23 cellular contexts compared by ENCODE assay signal in genomic region chrX:101195442-101196173, GRCh38.
"Had no signal": no experiment of that assay in that cellular context is flagged by ENCODE, and none has a peak within 500 bp of the region (broad histone marks: within the 10 kb centered on the region; RNA-seq: fewer than 3 reads in every experiment).

No MANE protein-coding gene starts in this region.

- H3K27ac ChIP-seq: brain microvascular endothelial cell, colonic mucosa, epithelial cell of prostate, left ventricle myocardium inferior, prostate gland, suprapubic skin, uterus had no signal

- H3K27me3 ChIP-seq: brain microvascular endothelial cell, suprapubic skin, transverse colon had no signal

- H3K4me3 ChIP-seq: colonic mucosa, heart left ventricle, left ventricle myocardium inferior, prostate gland, smooth muscle cell, suprapubic skin, transverse colon, uterus had no signal

- H3K36me3 ChIP-seq: brain microvascular endothelial cell, colonic mucosa, heart left ventricle, left ventricle myocardium inferior, prostate gland, suprapubic skin, transverse colon, uterus had no signal

- H3K4me2 ChIP-seq: smooth muscle cell had no signal

- ATAC-seq: heart left ventricle; right cardiac atrium; stimulated activated naive CD8-positive, alpha-beta T cell treated with anti-CD3 and anti-CD28 coated beads, Interleukin-15, amount 100 ng/mL, for 72 hours had no signal

- H3K9me3 ChIP-seq: colonic mucosa, heart left ventricle, left ventricle myocardium inferior, prostate gland, suprapubic skin, transverse colon, uterus had no signal

- H3K4me1 ChIP-seq: colonic mucosa, heart left ventricle, left ventricle myocardium inferior, prostate gland, suprapubic skin, transverse colon, uterus had no signal

- DNase-seq: activated B cell treated with CpG ODN at 0.5 μM for 24 hours; activated CD4-positive, alpha-beta memory T cell treated with anti-CD3 and anti-CD28 coated beads, Interleukin-2, amount 10 ng/mL, durations not matched to agents 7 days and 5 days; activated CD4-positive, alpha-beta T cell treated with anti-CD3 and anti-CD28 coated beads for 4 hours; activated naive CD4-positive, alpha-beta T cell treated with anti-CD3 and anti-CD28 coated beads for 36 hours; activated T-cell treated with anti-CD3 and anti-CD28 coated beads, Interleukin-2, amount 50 U/mL, for 1 hour; anterior cingulate cortex; brain microvascular endothelial cell; colonic mucosa; endodermal cell; heart left ventricle; left ventricle myocardium inferior; mammary epithelial cell; occipital lobe; right cardiac atrium; stimulated activated CD4-positive, alpha-beta T cell treated with anti-CD3 and anti-CD28 coated beads, Interleukin-4, amount 100 ng/mL, for 1 hour; stimulated activated naive CD8-positive, alpha-beta T cell treated with anti-CD3 and anti-CD28 coated beads, Interleukin-15, amount 100 ng/mL, for 72 hours; transverse colon; uterus had no signal

- FAIRE-seq: frontal cortex had no signal
